In the genomic region with DNA sequence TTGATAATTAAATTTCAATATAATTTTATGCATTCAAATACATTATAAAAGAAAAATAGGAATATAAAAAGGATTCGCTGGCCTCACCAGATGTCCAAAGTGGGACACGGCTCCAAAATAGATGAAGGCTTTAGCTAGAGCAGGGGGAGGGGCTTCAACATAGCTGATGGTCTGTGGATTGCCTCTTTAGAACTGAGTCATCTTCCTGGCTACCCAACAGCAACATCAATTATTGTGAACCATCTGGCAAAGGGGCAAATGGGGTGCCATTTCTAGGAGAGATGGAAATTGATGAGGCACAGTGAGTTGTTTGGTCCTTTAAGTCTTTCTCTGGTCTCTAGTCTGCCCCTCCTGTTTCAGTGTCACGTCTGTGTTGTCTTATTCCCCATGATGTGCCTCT, we compare ENCODE assay signal across 23 cellular contexts. TPM values are rescaled to one million over a fixed set of nuclear protein-coding genes. Genes with fewer than 3 reads are reported as not detected.
DNase-seq lines count a peak whose midpoint lies in the region; ATAC-seq and TF ChIP-seq lines count a peak whose summit lies in the region.
"Had no signal": no experiment of that assay in that cellular context is flagged by ENCODE, and none has a peak within 500 bp of the region (broad histone marks: within the 10 kb centered on the region; RNA-seq: fewer than 3 reads in every experiment).

No MANE protein-coding gene starts in this region.

- H3K9me3 ChIP-seq in A673 (ENCODE audit: low read depth, low read length, poor library complexity, severe bottlenecking) (no peaks in the 10 kb centered on the region), Loucy (ENCODE audit: insufficient read depth, low read depth, low read length) (no peaks in the 10 kb centered on the region), muscle layer of colon (ENCODE audit: low read length) (no peaks in the 10 kb centered on the region)

- 0 out of 2 replicates have a peak overlapping the region, but pooled peaks have one; percentile 14 for H2AFZ ChIP-seq in Loucy (ENCODE audit: low read length)

- intact Hi-C loops in A673 (cut with micrococcal nuclease; ENCODE audit: unreplicated experiment): no loop called here
- intact Hi-C loops in cardiac septum (cut with DNase I): loop anchor here (10.0 kb wide), 2 partner anchors 974 to 1214 kb away; a partner anchor contains a TSS

- H3K79me2 ChIP-seq in Loucy (ENCODE audit: insufficient read depth, low read length): no peaks in the 10 kb centered on the region

- H3K4me1 ChIP-seq in A673 (ENCODE audit: insufficient read depth, low read length, poor library complexity, severe bottlenecking): peaks cover 53% of the 10 kb centered on the region
- peaks cover 15% of the 10 kb centered on the region for H3K4me1 ChIP-seq in Loucy (ENCODE audit: insufficient read depth, low read length, poor library complexity, severe bottlenecking)
- peaks cover 37% of the 10 kb centered on the region for H3K4me1 ChIP-seq in muscle layer of colon (ENCODE audit: insufficient read depth, low read length)

- BruUV-seq in A673 (replicated peaks; lab: Mats Ljungman, UMichigan): no TSS peak

- H3K4me2 ChIP-seq in Loucy (ENCODE audit: low read depth, low read length, poor library complexity, severe bottlenecking): no peak overlapping the region

- H3K9ac ChIP-seq in Loucy (ENCODE audit: low read depth, low read length, poor library complexity, severe bottlenecking) (no peak overlapping the region), muscle layer of colon (ENCODE audit: low read length) (no peak overlapping the region)

- H3K4me3 ChIP-seq in A673 (ENCODE audit: low read depth, low read length, poor library complexity, severe bottlenecking) (no peak overlapping the region), Loucy (ENCODE audit: low read length, poor library complexity, severe bottlenecking) (no peak overlapping the region), muscle layer of colon (ENCODE audit: low read depth in 1 of 2, low read length in 2 of 2) (no peak overlapping the region)

- ATAC-seq in SK-N-SH treated with all-trans-retinoic acid at 6 μM for 48 hours: peak; percentile 63
- no peak for ATAC-seq in GM18868 (IDR thresholded peaks at IDR 0.05; ENCODE audit: unreplicated experiment)

- H3K9me2 ChIP-seq in Loucy (replicated peaks; ENCODE audit: low read depth, low read length): no peaks in the 10 kb centered on the region

- no peaks in the 10 kb centered on the region for H3F3A ChIP-seq in Loucy (ENCODE audit: low read depth)

- H3K27ac ChIP-seq in A673 (ENCODE audit: low read depth, low read length, poor library complexity, severe bottlenecking) (peak overlapping the region; percentile 0), muscle layer of colon (ENCODE audit: low read depth, low read length) (peak overlapping the region; percentile 40)
- H3K27ac ChIP-seq: 22Rv1 had no signal

- H3K36me3 ChIP-seq in A673 (ENCODE audit: insufficient read depth, low read length, poor library complexity, severe bottlenecking) (no peaks in the 10 kb centered on the region), Loucy (ENCODE audit: insufficient read depth, low read length) (no peaks in the 10 kb centered on the region), muscle layer of colon (ENCODE audit: insufficient read depth, low read length) (no peaks in the 10 kb centered on the region)

- H4K20me1 ChIP-seq in Loucy (ENCODE audit: insufficient read depth, low read length, poor library complexity, severe bottlenecking): no peaks in the 10 kb centered on the region

- POLR2A ChIA-PET in A673 (lab: Charles Lee; ENCODE audit: low non-redundant PET): no interaction called here

- TF ChIP-seq CTCF in A673 (conservative IDR thresholded peaks at IDR 0.05; ENCODE audit: low read depth, low read length) (no peak), Loucy (conservative IDR thresholded peaks at IDR 0.05; ENCODE audit: low read length) (no peak)

- H3K27me3 ChIP-seq in A673 (replicated peaks; ENCODE audit: insufficient read depth, low read depth, low read length, poor library complexity) (no peaks in the 10 kb centered on the region), Loucy (ENCODE audit: insufficient read depth, low read length, poor library complexity, severe bottlenecking) (no peaks in the 10 kb centered on the region), muscle layer of colon (ENCODE audit: control insufficient read depth in 1 of 2, insufficient read depth in 2 of 2, low read length in 2 of 2) (no peaks in the 10 kb centered on the region)

- CTCF ChIA-PET in A673 (lab: Charles Lee): no interaction called here

- DNase-seq in A673 (ENCODE audit: low spot score) (peak; percentile 40), cardiac septum (ENCODE audit: low spot score) (no peak), NCI-H1105 (lab: John Stamatoyannopoulos, UW) (no peak)
- no peak for DNase-seq in activated naive CD4-positive, alpha-beta T cell treated with Interleukin-2 at 50 U/mL for 16 hours
- DNase-seq: DMS153, IMR-90, Karpas-422, MM.1S, NCI-H1092, NCI-H146, NCI-H2029 treated with DMSO at 0.1 percent for 48 hours, NCI-H2171 treated with DMSO at 0.1 percent for 48 hours, NCI-H774, OCI-M1, SHP77 had no signal

TF ChIP-seq in SK-N-SH treated with all-trans-retinoic acid at 6 μM for 48 hours, 23 proteins besides CTCF, POLR2A, EP300 and RAD21:
- TF ChIP-seq, protein P1, sequence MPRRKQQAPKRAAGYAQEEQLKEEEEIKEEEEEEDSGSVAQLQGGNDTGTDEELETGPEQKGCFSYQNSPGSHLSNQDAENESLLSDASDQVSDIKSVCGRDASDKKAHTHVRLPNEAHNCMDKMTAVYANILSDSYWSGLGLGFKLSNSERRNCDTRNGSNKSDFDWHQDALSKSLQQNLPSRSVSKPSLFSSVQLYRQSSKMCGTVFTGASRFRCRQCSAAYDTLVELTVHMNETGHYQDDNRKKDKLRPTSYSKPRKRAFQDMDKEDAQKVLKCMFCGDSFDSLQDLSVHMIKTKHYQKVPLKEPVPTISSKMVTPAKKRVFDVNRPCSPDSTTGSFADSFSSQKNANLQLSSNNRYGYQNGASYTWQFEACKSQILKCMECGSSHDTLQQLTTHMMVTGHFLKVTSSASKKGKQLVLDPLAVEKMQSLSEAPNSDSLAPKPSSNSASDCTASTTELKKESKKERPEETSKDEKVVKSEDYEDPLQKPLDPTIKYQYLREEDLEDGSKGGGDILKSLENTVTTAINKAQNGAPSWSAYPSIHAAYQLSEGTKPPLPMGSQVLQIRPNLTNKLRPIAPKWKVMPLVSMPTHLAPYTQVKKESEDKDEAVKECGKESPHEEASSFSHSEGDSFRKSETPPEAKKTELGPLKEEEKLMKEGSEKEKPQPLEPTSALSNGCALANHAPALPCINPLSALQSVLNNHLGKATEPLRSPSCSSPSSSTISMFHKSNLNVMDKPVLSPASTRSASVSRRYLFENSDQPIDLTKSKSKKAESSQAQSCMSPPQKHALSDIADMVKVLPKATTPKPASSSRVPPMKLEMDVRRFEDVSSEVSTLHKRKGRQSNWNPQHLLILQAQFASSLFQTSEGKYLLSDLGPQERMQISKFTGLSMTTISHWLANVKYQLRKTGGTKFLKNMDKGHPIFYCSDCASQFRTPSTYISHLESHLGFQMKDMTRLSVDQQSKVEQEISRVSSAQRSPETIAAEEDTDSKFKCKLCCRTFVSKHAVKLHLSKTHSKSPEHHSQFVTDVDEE (CRISPR knock-in tag; IDR thresholded peaks at IDR 0.05): no peak
- TF ChIP-seq CSDC2 (CRISPR knock-in tag; IDR thresholded peaks at IDR 0.05) (no peak), ZNF565 (CRISPR knock-in tag; conservative IDR thresholded peaks at IDR 0.05; ENCODE audit: low read depth) (no peak)

RNA-seq across cellular contexts. Expression of a gene that starts 44.2 kb away (rescaled TPM):
- total RNA-seq in A673 (2021): 0.24 TPM in 1 of 2 replicates, not detected in the other
- total RNA-seq in cardiac septum: 0.48 TPM
- total RNA-seq: H4, HT-29, IMR-90, NCI-H460 had no signal
